In genomic region chrX:119871599-119872395, GRCh38 we compare ENCODE assay signal across 8 cellular contexts. TPM values are rescaled to one million over a fixed set of nuclear protein-coding genes. Genes with fewer than 3 reads are reported as not detected.
DNase-seq lines count a peak whose midpoint lies in the region; ATAC-seq and TF ChIP-seq lines count a peak whose summit lies in the region.

Gene NDUFA1, plus strand, starts transcription at chrX:119871832. Its CDS starts 80 bp downstream, at chrX:119871912.
Gene RNF113A, minus strand, starts transcription at chrX:119871733. Its CDS starts 120 bp downstream, at chrX:119871613.

- H3K27me3 ChIP-seq in CD8-positive, alpha-beta T cell (ENCODE audit: insufficient read depth, low read length): no peaks in the 10 kb centered on the region
- no peaks in the 10 kb centered on the region for H3K27me3 ChIP-seq in HL-60 (ENCODE audit: insufficient read depth, poor library complexity, severe bottlenecking)

- H3K27ac Mint-ChIP-seq in CD8-positive, alpha-beta T cell: peak within 1 kb of the TSS; percentile 99

- POLR2A ChIA-PET in CD8-positive, alpha-beta T cell (lab: Charles Lee): interaction anchor here (1.0 to 2.7 kb wide), 6 partner anchors 19 to 266 kb away, joined by 3 to 33 read pairs (median 6); partner anchors contain the start of genes RPL39, SOWAHD and UPF3B

- CTCF ChIA-PET in CD8-positive, alpha-beta T cell (lab: Charles Lee): no interaction called here

- peaks cover 26% of the 10 kb centered on the region for H3K36me3 Mint-ChIP-seq in CD8-positive, alpha-beta T cell

- H3K9me3 Mint-ChIP-seq in CD8-positive, alpha-beta T cell: no peaks in the 10 kb centered on the region

- intact Hi-C loops in CD8-positive, alpha-beta T cell (cut with DNase I, micrococcal nuclease): loop anchor here (1.0 to 5.0 kb wide), 10 partner anchors 18 to 756 kb away; partner anchors contain the start of genes NKAP (in 2 of the 2), RPL39 (in 2 of the 2), SEPTIN6 (in 1 of the 2) and SLC25A5 (in 1 of the 2)

- H3K4me3 Mint-ChIP-seq in CD8-positive, alpha-beta T cell: peak within 1 kb of the TSS; percentile 97

- H3K27ac ChIP-seq in CD8-positive, alpha-beta T cell (ENCODE audit: low read depth, low read length): peak within 1 kb of the TSS; percentile 95
- peak within 1 kb of the TSS; percentile 95 for H3K27ac ChIP-seq in HL-60 (replicated peaks)

- no peaks in the 10 kb centered on the region for H3K9me3 ChIP-seq in CD8-positive, alpha-beta T cell (ENCODE audit: low read length)

- no peaks in the 10 kb centered on the region for H3K36me3 ChIP-seq in CD8-positive, alpha-beta T cell (ENCODE audit: insufficient read depth, low read length)

- DNase-seq in CD8-positive, alpha-beta T cell: peak; percentile 69 to 89 (median 79)
- DNase-seq in HL-60 (ENCODE audit: low read depth in 1 of 2, low spot score in 1 of 2) (peak; percentile 67 to 89), NK-92 (lab: John Stamatoyannopoulos, UW; ENCODE audit: unreplicated experiment) (peak; percentile 4), medulla oblongata (ENCODE audit: extremely low spot score) (peak; percentile 82)
- peak; percentile 88 for DNase-seq in activated CD8-positive, alpha-beta memory T cell treated with anti-CD3 and anti-CD28 coated beads for 24 hours
- peak; percentile 74 for DNase-seq in effector CD4-positive, alpha-beta T cell
- DNase-seq in stimulated activated CD8-positive, alpha-beta memory T cell treated with anti-CD3 and anti-CD28 coated beads, Interleukin-12 subunit alpha, Interleukin-12 subunit beta, amount 100 ng/mL, for 1 hour (ENCODE audit: low read depth): peak; percentile 69

- peaks cover 7% of the 10 kb centered on the region for H3K4me1 ChIP-seq in CD8-positive, alpha-beta T cell (ENCODE audit: insufficient read depth, low read length)

- peaks cover 27% of the 10 kb centered on the region for H3K4me1 Mint-ChIP-seq in CD8-positive, alpha-beta T cell (ENCODE audit: low read depth)

- peak within 1 kb of the TSS; percentile 77 for H3K4me3 ChIP-seq in CD8-positive, alpha-beta T cell (ENCODE audit: low read depth, low read length)
- peak within 1 kb of the TSS; percentile 56 for H3K4me3 ChIP-seq in HL-60 (replicated peaks; ENCODE audit: insufficient read depth, low read length)

- peak; percentile 87 for ATAC-seq in CD8-positive, alpha-beta T cell
- ATAC-seq in GM19463 (IDR thresholded peaks at IDR 0.05; ENCODE audit: unreplicated experiment): peak; percentile 89

- no peak for TF ChIP-seq CTCF in CD8-positive, alpha-beta T cell (IDR thresholded peaks at IDR 0.05)
- TF ChIP-seq CTCF in HL-60 (IDR thresholded peaks at IDR 0.05; ENCODE audit: insufficient read depth, low read length): no peak

- no peaks in the 10 kb centered on the region for H3K27me3 Mint-ChIP-seq in CD8-positive, alpha-beta T cell (ENCODE audit: low read depth)

RNA-seq across cellular contexts. Expression of gene NDUFA1, which starts in this region (rescaled TPM):
- 10 to 100 TPM; 48.3 to 51.0 TPM for total RNA-seq in CD8-positive, alpha-beta T cell

RNA-seq across cellular contexts. Expression of gene RNF113A, which starts in this region (rescaled TPM):
- total RNA-seq in CD8-positive, alpha-beta T cell: 10 to 100 TPM; 27.8 to 29.4 TPM

Comparison
In these comparisons a context has a peak if more than half of its experiments do, and no peak if none do; other contexts are left out.
1. Peak in every context shown above with its lines: DNase-seq, ATAC-seq, H3K4me3 ChIP-seq and H3K27ac ChIP-seq.
2. DNase-seq: peak in every context shown above with its lines; median percentile 88 in activated CD8-positive, alpha-beta memory T cell treated with anti-CD3 and anti-CD28 coated beads for 24 hours; 82 in medulla oblongata; 79 in CD8-positive, alpha-beta T cell; 78 in HL-60; 74 in effector CD4-positive, alpha-beta T cell; 69 in stimulated activated CD8-positive, alpha-beta memory T cell treated with anti-CD3 and anti-CD28 coated beads, Interleukin-12 subunit alpha, Interleukin-12 subunit beta, amount 100 ng/mL, for 1 hour; 4 in NK-92.